ENCODE assay signal across 26 cellular contexts in genomic region chr5:59845733-59846132, GRCh38. TPM values are rescaled to one million over a fixed set of nuclear protein-coding genes. Genes with fewer than 3 reads are reported as not detected.
DNase-seq lines count a peak whose midpoint lies in the region; ATAC-seq and TF ChIP-seq lines count a peak whose summit lies in the region.
"Had no signal": no experiment of that assay in that cellular context is flagged by ENCODE, and none has a peak within 500 bp of the region (broad histone marks: within the 10 kb centered on the region; RNA-seq: fewer than 3 reads in every experiment).

No MANE protein-coding gene starts in this region.

- CTCF ChIA-PET in RWPE1 (lab: Yijun Ruan, JAX) (interaction anchor here (0.6 kb wide), 1 partner anchor 43 kb away, joined by 3 read pairs; no protein-coding TSS in a partner anchor), WTC11 (lab: Charles Lee) (interaction anchor here (1.3 kb wide), 1 partner anchor 35 kb away, joined by 3 read pairs; no protein-coding TSS in a partner anchor)

- H3K4me3 ChIP-seq in epithelial cell of esophagus (ENCODE audit: low read length), result no peak overlapping the region
- H3K4me3 ChIP-seq: gastrocnemius medialis, pancreas, SK-N-MC, testis, vagina had no signal

- no peaks in the 10 kb centered on the region for H3K36me3 Mint-ChIP-seq in WTC11
- H3K36me3 Mint-ChIP-seq: activated CD8-positive, alpha-beta memory T cell treated with anti-CD3 and anti-CD28 coated beads, Interleukin-2, amount 10 ng/mL, durations not matched to agents 7 days and 5 days; natural killer cell treated with Interleukin-12 subunit alpha and Interleukin-12 subunit beta and Interleukin-15 and Interleukin-18, amount 100 ng/mL, for 72 hours had no signal

- TF ChIP-seq CTCF in RWPE1 (conservative IDR thresholded peaks at IDR 0.05; ENCODE audit: low read depth) (no peak), epithelial cell of esophagus (IDR thresholded peaks at IDR 0.05; ENCODE audit: insufficient read depth, low read depth, low read length, missing control alignments) (no peak), WTC11 (IDR thresholded peaks at IDR 0.05) (no peak)

- no peak overlapping the region for H3K4me3 Mint-ChIP-seq in WTC11
- H3K4me3 Mint-ChIP-seq: activated CD8-positive, alpha-beta memory T cell treated with anti-CD3 and anti-CD28 coated beads, Interleukin-2, amount 10 ng/mL, durations not matched to agents 7 days and 5 days; activated T-cell treated with anti-CD3 and anti-CD28 coated beads, Interleukin-2, amount 50 U/mL, for 72 hours; central memory CD8-positive, alpha-beta T cell; natural killer cell treated with Interleukin-12 subunit alpha and Interleukin-12 subunit beta and Interleukin-15 and Interleukin-18, amount 100 ng/mL, for 72 hours had no signal

- H3K4me1 Mint-ChIP-seq in WTC11, result no peaks in the 10 kb centered on the region
- H3K4me1 Mint-ChIP-seq: activated CD8-positive, alpha-beta memory T cell treated with anti-CD3 and anti-CD28 coated beads, Interleukin-2, amount 10 ng/mL, durations not matched to agents 7 days and 5 days; central memory CD8-positive, alpha-beta T cell had no signal

- no peaks in the 10 kb centered on the region for H3K27me3 Mint-ChIP-seq in WTC11 (ENCODE audit: low read depth)
- H3K27me3 Mint-ChIP-seq: central memory CD8-positive, alpha-beta T cell had no signal

- no peak for ATAC-seq in GM18498 (IDR thresholded peaks at IDR 0.05; ENCODE audit: unreplicated experiment)
- ATAC-seq in HG02870 (IDR thresholded peaks at IDR 0.05; ENCODE audit: unreplicated experiment), result no peak
- ATAC-seq in WTC11, result no peak
- ATAC-seq in GM19035 (IDR thresholded peaks at IDR 0.05; ENCODE audit: unreplicated experiment), result no peak
- ATAC-seq: activated CD8-positive, alpha-beta memory T cell treated with anti-CD3 and anti-CD28 coated beads, Interleukin-2, amount 10 ng/mL, durations not matched to agents 7 days and 5 days; activated T-cell treated with anti-CD3 and anti-CD28 coated beads, Interleukin-2, amount 50 U/mL, for 72 hours; gastrocnemius medialis; natural killer cell treated with Interleukin-12 subunit alpha and Interleukin-12 subunit beta and Interleukin-15 and Interleukin-18, amount 100 ng/mL, for 72 hours; Panc1; sciatic nerve had no signal

- peak; percentile 65 for DNase-seq in ELR (ENCODE audit: low read depth)
- DNase-seq in RWPE1 (ENCODE audit: low spot score), result peak; percentile 46
- peak; percentile 73 for DNase-seq in epithelial cell of esophagus (ENCODE audit: low read depth)
- peak; percentile 38 for DNase-seq in kidney tubule cell (ENCODE audit: low spot score)
- DNase-seq in WTC11 (ENCODE audit: low spot score), result no peak
- DNase-seq: activated CD4-positive, alpha-beta T cell treated with anti-CD3 and anti-CD28 coated beads, Interleukin-2, amount 50 U/mL, for 1 hour; activated CD8-positive, alpha-beta memory T cell treated with anti-CD3 and anti-CD28 coated beads, Interleukin-2, amount 10 ng/mL, durations not matched to agents 7 days and 5 days; activated naive CD4-positive, alpha-beta T cell treated with Interleukin-2 at 50 U/mL for 16 hours; activated T-cell treated with anti-CD3 and anti-CD28 coated beads, Interleukin-2, amount 50 U/mL, for 72 hours; gastrocnemius medialis; hypothalamus; KBM-7; pancreas; stimulated activated naive CD4-positive, alpha-beta T cell treated with Interleukin-2 at 50 U/mL for 16 hours; testis had no signal

- no peak overlapping the region for H3K27ac ChIP-seq in RWPE1
- H3K27ac ChIP-seq: C4-2B, gastrocnemius medialis, pancreas, SK-N-MC, testis, vagina, VCaP had no signal

- POLR2A ChIA-PET in RWPE1 (lab: Yijun Ruan, JAX; ENCODE audit: low non-redundant PET), result no interaction called here
- POLR2A ChIA-PET in WTC11 (lab: Charles Lee), result no interaction called here

- H3K9me3 Mint-ChIP-seq in WTC11, result no peaks in the 10 kb centered on the region
- H3K9me3 Mint-ChIP-seq: activated T-cell treated with anti-CD3 and anti-CD28 coated beads, Interleukin-2, amount 50 U/mL, for 72 hours; natural killer cell treated with Interleukin-12 subunit alpha and Interleukin-12 subunit beta and Interleukin-15 and Interleukin-18, amount 100 ng/mL, for 72 hours had no signal

- no peak overlapping the region for H3K27ac Mint-ChIP-seq in WTC11
- H3K27ac Mint-ChIP-seq: activated CD8-positive, alpha-beta memory T cell treated with anti-CD3 and anti-CD28 coated beads, Interleukin-2, amount 10 ng/mL, durations not matched to agents 7 days and 5 days; activated T-cell treated with anti-CD3 and anti-CD28 coated beads, Interleukin-2, amount 50 U/mL, for 72 hours; natural killer cell treated with Interleukin-12 subunit alpha and Interleukin-12 subunit beta and Interleukin-15 and Interleukin-18, amount 100 ng/mL, for 72 hours had no signal

TF ChIP-seq in WTC11, 78 proteins besides CTCF, POLR2A, EP300 and RAD21 (continues in another document):
- TF ChIP-seq SP1 (CRISPR knock-in tag; conservative IDR thresholded peaks at IDR 0.05), result no peak
- TF ChIP-seq ZBTB43 (CRISPR knock-in tag; IDR thresholded peaks at IDR 0.05), result no peak
- TF ChIP-seq USF1 (CRISPR knock-in tag; IDR thresholded peaks at IDR 0.05), result no peak
- no peak for TF ChIP-seq CDX4 (CRISPR knock-in tag; IDR thresholded peaks at IDR 0.05; ENCODE audit: borderline replicate concordance)
- TF ChIP-seq ERG (CRISPR knock-in tag; IDR thresholded peaks at IDR 0.05), result no peak
- no peak for TF ChIP-seq ZNF671 (CRISPR knock-in tag; IDR thresholded peaks at IDR 0.05)
- TF ChIP-seq NFE2L1 (CRISPR knock-in tag; IDR thresholded peaks at IDR 0.05), result no peak
- no peak for TF ChIP-seq ZNF416 (CRISPR knock-in tag; IDR thresholded peaks at IDR 0.05)
- no peak for TF ChIP-seq TEAD4 (CRISPR knock-in tag; IDR thresholded peaks at IDR 0.05)
- no peak for TF ChIP-seq KAT7 (CRISPR knock-in tag; IDR thresholded peaks at IDR 0.05; ENCODE audit: borderline replicate concordance)
- TF ChIP-seq AR (CRISPR knock-in tag; IDR thresholded peaks at IDR 0.05), result no peak
- TF ChIP-seq USF2 (CRISPR knock-in tag; IDR thresholded peaks at IDR 0.05), result no peak

RNA-seq across cellular contexts. Expression of gene PDE4D, which starts 47.8 kb away (rescaled TPM):
- 1.7 to 3.3 TPM (median 2.0 TPM) in 3 replicates for total RNA-seq in WTC11 (2021)
